1 cellular context compared by ENCODE assay signal in genomic region chr2:11343344-11343625, GRCh38.
TF ChIP-seq lines count a peak whose summit lies in the region.

No MANE protein-coding gene starts in this region.

TF ChIP-seq in K562, 482 proteins besides CTCF, POLR2A, EP300 and RAD21 (continued from another document):
- TF ChIP-seq MGA (IDR thresholded peaks at IDR 0.05) (no peak), ZNF785 (CRISPR knock-in tag; IDR thresholded peaks at IDR 0.05) (no peak), CHD1 (IDR thresholded peaks at IDR 0.05; ENCODE audit: low read length) (peak; percentile 8), HDAC2 (IDR thresholded peaks at IDR 0.05) (no peak), COPS2 (conservative IDR thresholded peaks at IDR 0.05) (no peak), ZNF445 (CRISPR knock-in tag; IDR thresholded peaks at IDR 0.05; ENCODE audit: low read depth) (no peak)
- TF ChIP-seq, protein P1, sequence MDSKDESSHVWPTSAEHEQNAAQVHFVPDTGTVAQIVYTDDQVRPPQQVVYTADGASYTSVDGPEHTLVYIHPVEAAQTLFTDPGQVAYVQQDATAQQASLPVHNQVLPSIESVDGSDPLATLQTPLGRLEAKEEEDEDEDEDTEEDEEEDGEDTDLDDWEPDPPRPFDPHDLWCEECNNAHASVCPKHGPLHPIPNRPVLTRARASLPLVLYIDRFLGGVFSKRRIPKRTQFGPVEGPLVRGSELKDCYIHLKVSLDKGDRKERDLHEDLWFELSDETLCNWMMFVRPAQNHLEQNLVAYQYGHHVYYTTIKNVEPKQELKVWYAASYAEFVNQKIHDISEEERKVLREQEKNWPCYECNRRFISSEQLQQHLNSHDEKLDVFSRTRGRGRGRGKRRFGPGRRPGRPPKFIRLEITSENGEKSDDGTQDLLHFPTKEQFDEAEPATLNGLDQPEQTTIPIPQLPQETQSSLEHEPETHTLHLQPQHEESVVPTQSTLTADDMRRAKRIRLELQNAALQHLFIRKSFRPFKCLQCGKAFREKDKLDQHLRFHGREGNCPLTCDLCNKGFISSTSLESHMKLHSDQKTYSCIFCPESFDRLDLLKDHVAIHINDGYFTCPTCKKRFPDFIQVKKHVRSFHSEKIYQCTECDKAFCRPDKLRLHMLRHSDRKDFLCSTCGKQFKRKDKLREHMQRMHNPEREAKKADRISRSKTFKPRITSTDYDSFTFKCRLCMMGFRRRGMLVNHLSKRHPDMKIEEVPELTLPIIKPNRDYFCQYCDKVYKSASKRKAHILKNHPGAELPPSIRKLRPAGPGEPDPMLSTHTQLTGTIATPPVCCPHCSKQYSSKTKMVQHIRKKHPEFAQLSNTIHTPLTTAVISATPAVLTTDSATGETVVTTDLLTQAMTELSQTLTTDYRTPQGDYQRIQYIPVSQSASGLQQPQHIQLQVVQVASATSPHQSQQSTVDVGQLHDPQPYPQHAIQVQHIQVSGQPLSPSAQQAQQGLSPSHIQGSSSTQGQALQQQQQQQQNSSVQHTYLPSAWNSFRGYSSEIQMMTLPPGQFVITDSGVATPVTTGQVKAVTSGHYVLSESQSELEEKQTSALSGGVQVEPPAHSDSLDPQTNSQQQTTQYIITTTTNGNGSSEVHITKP (IDR thresholded peaks at IDR 0.05; ENCODE audit: partially characterized antibody): no peak
- TF ChIP-seq, protein P2, sequence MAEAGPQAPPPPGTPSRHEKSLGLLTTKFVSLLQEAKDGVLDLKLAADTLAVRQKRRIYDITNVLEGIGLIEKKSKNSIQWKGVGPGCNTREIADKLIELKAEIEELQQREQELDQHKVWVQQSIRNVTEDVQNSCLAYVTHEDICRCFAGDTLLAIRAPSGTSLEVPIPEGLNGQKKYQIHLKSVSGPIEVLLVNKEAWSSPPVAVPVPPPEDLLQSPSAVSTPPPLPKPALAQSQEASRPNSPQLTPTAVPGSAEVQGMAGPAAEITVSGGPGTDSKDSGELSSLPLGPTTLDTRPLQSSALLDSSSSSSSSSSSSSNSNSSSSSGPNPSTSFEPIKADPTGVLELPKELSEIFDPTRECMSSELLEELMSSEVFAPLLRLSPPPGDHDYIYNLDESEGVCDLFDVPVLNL (CRISPR knock-in tag; IDR thresholded peaks at IDR 0.05; ENCODE audit: low read depth): no peak
TF ChIP-seq in K562: peak in this region for 3.
